ENCODE assay signal across 1 cellular context in genomic region chr3:121660356-121661171, GRCh38.
TF ChIP-seq lines count a peak whose summit lies in the region.

Gene HCLS1 (minus strand): TSS chr3:121660903. CDS start chr3:121658347, 2,556 bp downstream.

TF ChIP-seq in K562, 482 proteins besides CTCF, POLR2A, EP300 and RAD21 (continued from another document):
- TF ChIP-seq RBFOX2 (IDR thresholded peaks at IDR 0.05; ENCODE audit: low read depth, low read length) = peak; percentile 46; the same call in 1 of the 2 replicates
- TF ChIP-seq NR2C1 (IDR thresholded peaks at IDR 0.05) = peak; percentile 28; the same call in 1 of the 2 replicates
- TF ChIP-seq NR2C1 (tag; IDR thresholded peaks at IDR 0.05) = peak; percentile 60
- no peak for TF ChIP-seq DACH1 (IDR thresholded peaks at IDR 0.05; ENCODE audit: partially characterized antibody)
- TF ChIP-seq NR2C2 (CRISPR knock-in tag; IDR thresholded peaks at IDR 0.05) = no peak
- TF ChIP-seq NR2C2 (tag; IDR thresholded peaks at IDR 0.05) = peak; percentile 36; the same call in 1 of the 2 replicates
- peak; percentile 90 for TF ChIP-seq POLR2H (tag; IDR thresholded peaks at IDR 0.05; ENCODE audit: low read depth)
- TF ChIP-seq ZBTB11 (CRISPR knock-in tag; IDR thresholded peaks at IDR 0.05) = peak in 1 of 3 experiments; percentile 39; a peak in 1 of 6 replicates
- TF ChIP-seq GABPB1 (CRISPR knock-in tag; IDR thresholded peaks at IDR 0.05) = peak; percentile 74
- peak; percentile 35; the same call in 1 of the 2 replicates for TF ChIP-seq TFAP4 (CRISPR knock-in tag; IDR thresholded peaks at IDR 0.05; ENCODE audit: borderline replicate concordance)
- TF ChIP-seq KDM5B (IDR thresholded peaks at IDR 0.05; ENCODE audit: insufficient replicate concordance, low read depth, low read length) = peak; percentile 71
- TF ChIP-seq SUPT5H (IDR thresholded peaks at IDR 0.05) = peak; percentile 59
- peak; percentile 61; the same call in 1 of the 2 replicates for TF ChIP-seq ZNF197 (CRISPR knock-in tag; IDR thresholded peaks at IDR 0.05; ENCODE audit: low read depth)
- TF ChIP-seq CTBP1 (IDR thresholded peaks at IDR 0.05; ENCODE audit: borderline replicate concordance) = peak; percentile 27; the same call in 1 of the 2 replicates
